11 cellular contexts compared by ENCODE assay signal in genomic region chr5:160469156-160470144, GRCh38. TPM values are rescaled to one million over a fixed set of nuclear protein-coding genes. Genes with fewer than 3 reads are reported as not detected.
A peak's percentile ranks its signal among the peaks of the same experiment; 100 is the strongest.
DNase-seq lines count a peak whose midpoint lies in the region; ATAC-seq and TF ChIP-seq lines count a peak whose summit lies in the region.
"Had no signal": no experiment of that assay in that cellular context is flagged by ENCODE, and none has a peak within 500 bp of the region (broad histone marks: within the 10 kb centered on the region; RNA-seq: fewer than 3 reads in every experiment).

No MANE protein-coding gene starts in this region.

- H3K27me3 ChIP-seq in CD8-positive, alpha-beta memory T cell (ENCODE audit: insufficient read depth, low read length, poor library complexity, severe bottlenecking): no peaks in the 10 kb centered on the region
- H3K27me3 ChIP-seq in lower lobe of right lung (ENCODE audit: low read depth) (no peaks in the 10 kb centered on the region), sigmoid colon (no peaks in the 10 kb centered on the region)
- H3K27me3 ChIP-seq: vagina had no signal

- intact Hi-C loops in activated CD8-positive, alpha-beta T cell treated with anti-CD3 and anti-CD28 coated beads for 36 hours (cut with micrococcal nuclease): loop anchor here (5.0 kb wide), 1 partner anchor 38 kb away; no protein-coding TSS in a partner anchor
- intact Hi-C loops in lower lobe of right lung (cut with DNase I): no loop called here
- intact Hi-C loops in sigmoid colon (cut with DNase I): no loop called here

- no peaks in the 10 kb centered on the region for H3K36me3 ChIP-seq in CD8-positive, alpha-beta memory T cell (ENCODE audit: insufficient read depth, low read length)
- H3K36me3 ChIP-seq in lower lobe of right lung (no peaks in the 10 kb centered on the region), sigmoid colon (no peaks in the 10 kb centered on the region)
- H3K36me3 ChIP-seq: vagina had no signal

- H3K4me3 Mint-ChIP-seq in CD8-positive, alpha-beta memory T cell: peak overlapping the region; percentile 88 to 100 (median 98)
- peak overlapping the region; percentile 100 for H3K4me3 Mint-ChIP-seq in activated CD8-positive, alpha-beta T cell treated with anti-CD3 and anti-CD28 coated beads for 36 hours

- TF ChIP-seq POLR2A in GM19193 (IDR thresholded peaks at IDR 0.05; ENCODE audit: extremely low read depth, insufficient read depth, insufficient read length) (peak; percentile 39), sigmoid colon (IDR thresholded peaks at IDR 0.05) (no peak)

- peaks cover 0 to 13% (median 2%) of the 10 kb centered on the region in 3 donors for H3K36me3 Mint-ChIP-seq in CD8-positive, alpha-beta memory T cell
- H3K36me3 Mint-ChIP-seq in activated CD8-positive, alpha-beta T cell treated with anti-CD3 and anti-CD28 coated beads for 36 hours (ENCODE audit: low read depth): peaks cover 49% of the 10 kb centered on the region

- CTCF ChIA-PET in CD8-positive, alpha-beta memory T cell (lab: Charles Lee): interaction anchor here (1.3 to 6.8 kb wide), 2 partner anchors 9 to 31 kb away, joined by 3 to 75 read pairs; no protein-coding TSS in a partner anchor
- CTCF ChIA-PET in activated CD8-positive, alpha-beta T cell treated with anti-CD3 and anti-CD28 coated beads for 36 hours (lab: Charles Lee): interaction anchor here (0.9 to 9.9 kb wide), 2 partner anchors 11 to 29 kb away, joined by 3 to 195 read pairs; no protein-coding TSS in a partner anchor

- WGBS in sigmoid colon, 2 donors: 59 to 81% methylated on average over 20 of the region's 20 CpGs

- H3K27ac Mint-ChIP-seq in CD8-positive, alpha-beta memory T cell: peak overlapping the region; percentile 91 to 100 (median 98)
- H3K27ac Mint-ChIP-seq in activated CD8-positive, alpha-beta T cell treated with anti-CD3 and anti-CD28 coated beads for 36 hours: peak overlapping the region; percentile 100

- H3K4me3 ChIP-seq in CD8-positive, alpha-beta memory T cell (ENCODE audit: low read length): peak overlapping the region; percentile 37
- H3K4me3 ChIP-seq in lower lobe of right lung: peak overlapping the region; percentile 51
- no peak overlapping the region for H3K4me3 ChIP-seq in sigmoid colon
- H3K4me3 ChIP-seq: vagina had no signal

- no peak for ATAC-seq in activated CD8-positive, alpha-beta T cell treated with anti-CD3 and anti-CD28 coated beads for 36 hours
- ATAC-seq in lower lobe of right lung (no peak), HG02884 (IDR thresholded peaks at IDR 0.05; ENCODE audit: unreplicated experiment) (no peak), HG03432 (IDR thresholded peaks at IDR 0.05; ENCODE audit: unreplicated experiment) (no peak)

- peaks cover 50% of the 10 kb centered on the region for H3K4me1 ChIP-seq in CD8-positive, alpha-beta memory T cell (ENCODE audit: insufficient read depth, low read length)
- H3K4me1 ChIP-seq in lower lobe of right lung (peaks cover 40% of the 10 kb centered on the region), sigmoid colon (peaks cover 0 to 34% (median 18%) of the 10 kb centered on the region in 4 donors)

- no peaks in the 10 kb centered on the region for H3K9me3 Mint-ChIP-seq in CD8-positive, alpha-beta memory T cell
- no peaks in the 10 kb centered on the region for H3K9me3 Mint-ChIP-seq in activated CD8-positive, alpha-beta T cell treated with anti-CD3 and anti-CD28 coated beads for 36 hours

- no peak for TF ChIP-seq CTCF in activated CD8-positive, alpha-beta T cell treated with anti-CD3 and anti-CD28 coated beads for 36 hours (IDR thresholded peaks at IDR 0.05)
- TF ChIP-seq CTCF in lower lobe of right lung (IDR thresholded peaks at IDR 0.05) (no peak), sigmoid colon (IDR thresholded peaks at IDR 0.05) (no peak)

- peak overlapping the region; percentile 64 for H3K27ac ChIP-seq in CD8-positive, alpha-beta memory T cell (ENCODE audit: low read depth, low read length)
- H3K27ac ChIP-seq in lower lobe of right lung (no peak overlapping the region), sigmoid colon (no peak overlapping the region)
- H3K27ac ChIP-seq: vagina had no signal

- DNase-seq in CD8-positive, alpha-beta memory T cell: no peak
- DNase-seq in activated CD8-positive, alpha-beta T cell treated with anti-CD3 and anti-CD28 coated beads for 36 hours: no peak
- no peak for DNase-seq in lower lobe of right lung
- no peak for DNase-seq in sigmoid colon
- DNase-seq in hippocampal formation (lab: John Stamatoyannopoulos, UW): no peak
- DNase-seq: NCI-H2227 treated with DMSO at 0.1 percent for 48 hours, occipital lobe had no signal

- POLR2A ChIA-PET in CD8-positive, alpha-beta memory T cell (lab: Charles Lee): no interaction called here
- POLR2A ChIA-PET in activated CD8-positive, alpha-beta T cell treated with anti-CD3 and anti-CD28 coated beads for 36 hours (lab: Charles Lee): interaction anchor here (0.8 to 1.1 kb wide), 3 partner anchors 9 to 45 kb away, joined by 3 read pairs; no protein-coding TSS in a partner anchor

- H3K4me1 Mint-ChIP-seq in CD8-positive, alpha-beta memory T cell: peaks cover 75 to 94% (median 92%) of the 10 kb centered on the region in 3 donors
- H3K4me1 Mint-ChIP-seq in activated CD8-positive, alpha-beta T cell treated with anti-CD3 and anti-CD28 coated beads for 36 hours (ENCODE audit: low read depth): peaks cover 64% of the 10 kb centered on the region

- H3K9me3 ChIP-seq in CD8-positive, alpha-beta memory T cell (ENCODE audit: low read length): no peaks in the 10 kb centered on the region
- no peaks in the 10 kb centered on the region for H3K9me3 ChIP-seq in lower lobe of right lung
- no peaks in the 10 kb centered on the region for H3K9me3 ChIP-seq in sigmoid colon
- H3K9me3 ChIP-seq: vagina had no signal

- peaks cover 0 to 4% of the 10 kb centered on the region in 2 donors for H3K27me3 Mint-ChIP-seq in CD8-positive, alpha-beta memory T cell
- no peaks in the 10 kb centered on the region for H3K27me3 Mint-ChIP-seq in activated CD8-positive, alpha-beta T cell treated with anti-CD3 and anti-CD28 coated beads for 36 hours

- TF ChIP-seq EP300 in sigmoid colon (IDR thresholded peaks at IDR 0.05): no peak

RNA-seq across cellular contexts. Expression of gene PTTG1, which starts 47.8 kb away (rescaled TPM):
- total RNA-seq in CD8-positive, alpha-beta memory T cell: 10 to 100 TPM; 79.8 to 82.2 TPM
- polyA plus RNA-seq in CD8-positive, alpha-beta memory T cell: 40.2 TPM
- total RNA-seq in activated CD8-positive, alpha-beta T cell treated with anti-CD3 and anti-CD28 coated beads for 36 hours: 100 to 1,000 TPM; 132 to 139 TPM
- total RNA-seq in lower lobe of right lung (9.1 TPM), sigmoid colon (10 to 100 TPM in 1 of 4 donors, 1 to 10 TPM in 3; 1.8 to 11.9 (median 4.7) TPM)
- 10 to 100 TPM; 15.0 to 93.8 (median 30.7) TPM for polyA plus RNA-seq in sigmoid colon

RNA-seq across cellular contexts. Expression of gene SLU7, which starts 50.6 kb away (rescaled TPM):
- 10 to 100 TPM; 48.3 to 55.7 TPM for total RNA-seq in CD8-positive, alpha-beta memory T cell
- 94.1 TPM for polyA plus RNA-seq in CD8-positive, alpha-beta memory T cell
- 10 to 100 TPM; 38.4 to 40.9 TPM for total RNA-seq in activated CD8-positive, alpha-beta T cell treated with anti-CD3 and anti-CD28 coated beads for 36 hours
- total RNA-seq in lower lobe of right lung (55.1 TPM), sigmoid colon (10 to 100 TPM; 22.4 to 80.3 (median 65.6) TPM)
- polyA plus RNA-seq in sigmoid colon: 10 to 100 TPM; 27.8 to 44.4 (median 37.9) TPM

Comparison
In these comparisons a context has a peak if more than half of its experiments do, and no peak if none do; other contexts are left out.
1. H3K4me3 ChIP-seq: peak in CD8-positive, alpha-beta memory T cell (single experiment) and lower lobe of right lung (single experiment); none in sigmoid colon (0 of 4).